Comparison of ENCODE assay signal across 1 cellular context in genomic region chr1:178484698-178485225, GRCh38.
TF ChIP-seq lines count a peak whose summit lies in the region.

No MANE protein-coding gene starts in this region.

TF ChIP-seq in endothelial cell of umbilical vein, 7 proteins besides CTCF, POLR2A, EP300 and RAD21:
- TF ChIP-seq MYC (IDR thresholded peaks at IDR 0.05; ENCODE audit: low read depth, low read length) (no peak), GATA2 (IDR thresholded peaks at IDR 0.05; ENCODE audit: insufficient read depth, insufficient read length, low read depth, low read length) (no peak), EZH2 (IDR thresholded peaks at IDR 0.05; ENCODE audit: borderline replicate concordance, low read depth, low read length, severe bottlenecking) (no peak), MAX (IDR thresholded peaks at IDR 0.05; ENCODE audit: insufficient read depth, insufficient read length) (no peak), POLR2AphosphoS5 (IDR thresholded peaks at IDR 0.05; ENCODE audit: insufficient read depth, low read depth, low read length) (no peak), JUN (IDR thresholded peaks at IDR 0.05; ENCODE audit: borderline replicate concordance, insufficient read depth, insufficient read length, low read depth) (no peak), FOS (IDR thresholded peaks at IDR 0.05; ENCODE audit: borderline replicate concordance, insufficient read depth, low read length) (no peak)
